1 cellular context compared by ENCODE assay signal in genomic region chr10:84296071-84296981, GRCh38.
TF ChIP-seq lines count a peak whose summit lies in the region.

No MANE protein-coding gene starts in this region.

TF ChIP-seq in endothelial cell of umbilical vein, 7 proteins besides CTCF, POLR2A, EP300 and RAD21 (continued from another document):
- TF ChIP-seq EZH2 (IDR thresholded peaks at IDR 0.05; ENCODE audit: borderline replicate concordance, low read depth, low read length, severe bottlenecking) (no peak), FOS (IDR thresholded peaks at IDR 0.05; ENCODE audit: borderline replicate concordance, insufficient read depth, low read length) (peak; percentile 74), JUN (IDR thresholded peaks at IDR 0.05; ENCODE audit: borderline replicate concordance, insufficient read depth, insufficient read length, low read depth) (peak; percentile 87)
